26 cellular contexts compared by ENCODE assay signal in the genomic region with DNA sequence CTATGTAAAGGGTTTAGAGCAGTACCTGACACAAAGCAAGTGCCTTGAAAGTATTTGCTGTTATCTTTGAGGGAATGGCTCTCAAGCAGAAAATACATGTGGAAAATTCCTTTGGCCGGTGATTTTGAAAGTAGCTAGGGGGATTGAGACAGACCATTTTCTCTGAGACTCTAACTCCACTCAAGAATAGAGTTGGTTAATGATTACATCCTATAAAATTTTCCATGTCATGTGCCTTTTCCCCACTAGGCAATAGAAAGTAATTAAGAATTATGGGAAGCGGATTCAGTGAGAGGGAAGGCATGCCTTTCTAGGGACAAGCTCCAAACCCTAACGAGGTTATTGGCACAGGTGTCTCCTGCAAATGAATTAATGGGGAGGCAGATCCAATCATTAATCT.
"Had no signal": no experiment of that assay in that cellular context is flagged by ENCODE, and none has a peak within 500 bp of the region (broad histone marks: within the 10 kb centered on the region; RNA-seq: fewer than 3 reads in every experiment).

No MANE protein-coding gene starts in this region.

- H3K4me3 ChIP-seq: esophagus muscularis mucosa, gastroesophageal sphincter, heart left ventricle, left lung, prostate gland, sigmoid colon, spleen, thoracic aorta, tibial nerve, upper lobe of left lung had no signal

- H3K36me3 ChIP-seq: esophagus muscularis mucosa, gastroesophageal sphincter, heart left ventricle, left lung, prostate gland, sigmoid colon, spleen, thoracic aorta, tibial nerve, upper lobe of left lung had no signal

- H3K4me1 ChIP-seq: esophagus muscularis mucosa, foreskin keratinocyte, gastroesophageal sphincter, heart left ventricle, left lung, prostate gland, sigmoid colon, spleen, tibial nerve, upper lobe of left lung had no signal

- ATAC-seq: foreskin keratinocyte; gastroesophageal sphincter; heart left ventricle; left lung; naive thymus-derived CD4-positive, alpha-beta T cell; right cardiac atrium; stimulated activated naive B cell treated with anti-CD40 and anti-IgM and Interleukin-4, amounts not matched to agents 10 μg/mL and 1 μg/mL and 100 μg/mL, for 72 hours had no signal

- H3K27ac ChIP-seq: epithelial cell of prostate, esophagus muscularis mucosa, foreskin keratinocyte, gastroesophageal sphincter, heart left ventricle, left lung, prostate gland, sigmoid colon, spleen, thoracic aorta, tibial nerve, upper lobe of left lung had no signal

- DNase-seq: cerebellar nuclear complex; effector CD8-positive, alpha-beta T cell; endodermal cell; foreskin keratinocyte; heart left ventricle; hippocampal formation; left lung; mesenchymal stem cell; naive thymus-derived CD4-positive, alpha-beta T cell; nephron progenitor cell; nucleus accumbens; right cardiac atrium; sigmoid colon; spleen; stimulated activated CD4-positive, alpha-beta T cell treated with anti-CD3 and anti-CD28 coated beads, Interleukin-2, amount 100 ng/mL, for 48 hours; stimulated activated naive B cell treated with anti-CD40 and anti-IgM and Interleukin-4, amounts not matched to agents 10 μg/mL and 1 μg/mL and 100 μg/mL, for 72 hours; upper lobe of left lung had no signal

- H3K9me3 ChIP-seq: esophagus muscularis mucosa, gastroesophageal sphincter, heart left ventricle, left lung, prostate gland, sigmoid colon, spleen, thoracic aorta, tibial nerve, upper lobe of left lung had no signal

- FAIRE-seq: colon, islet of Langerhans, urothelium cell line had no signal

- H3K27me3 ChIP-seq: esophagus muscularis mucosa, foreskin keratinocyte, gastroesophageal sphincter, heart left ventricle, left lung, sigmoid colon, spleen, tibial nerve, upper lobe of left lung had no signal
